ENCODE assay signal across 7 cellular contexts in genomic region chr7:124764071-124764846, GRCh38. TPM values are rescaled to one million over a fixed set of nuclear protein-coding genes. Genes with fewer than 3 reads are reported as not detected.
DNase-seq lines count a peak whose midpoint lies in the region; ATAC-seq and TF ChIP-seq lines count a peak whose summit lies in the region.

No MANE protein-coding gene starts in this region.

- TF ChIP-seq CTCF in HFF-Myc (IDR thresholded peaks at IDR 0.05; ENCODE audit: low read depth, low read length, missing control alignments) (no peak), spleen (IDR thresholded peaks at IDR 0.05 in 8 of 11, conservative IDR thresholded peaks at IDR 0.05 in 3 of 11) (no peak)

- H3K36me3 Mint-ChIP-seq in activated naive CD8-positive, alpha-beta T cell treated with anti-CD3 and anti-CD28 coated beads, Interleukin-2, amount 50 U/mL, for 24 hours (ENCODE audit: low read depth), result no peaks in the 10 kb centered on the region

- H3K27ac Mint-ChIP-seq in activated naive CD8-positive, alpha-beta T cell treated with anti-CD3 and anti-CD28 coated beads, Interleukin-2, amount 50 U/mL, for 24 hours, result no peak overlapping the region

- WGBS in spleen, 5 donors, result 8 to 14% (median 11%) methylated on average over 23 to 48 of the region's 48 CpGs

- peaks cover 0 to 26% (median 19%) of the 10 kb centered on the region in 6 donors for H3K4me1 ChIP-seq in spleen

- TF ChIP-seq POLR2A in spleen (IDR thresholded peaks at IDR 0.05), result no peak

- intact Hi-C loops in spleen (cut with DNase I; ENCODE audit: low total_unique reads), result no loop called here

- H3K27ac ChIP-seq in spleen, result peak overlapping the region in 1 of 8 donors; percentile 1

- no peaks in the 10 kb centered on the region for H3K36me3 ChIP-seq in spleen

- peaks cover 16% of the 10 kb centered on the region for H3K4me1 Mint-ChIP-seq in activated naive CD8-positive, alpha-beta T cell treated with anti-CD3 and anti-CD28 coated beads, Interleukin-2, amount 50 U/mL, for 24 hours

- no peak for DNase-seq in HFF-Myc (ENCODE audit: extremely low read depth, low read depth)
- no peak for DNase-seq in activated naive CD8-positive, alpha-beta T cell treated with anti-CD3 and anti-CD28 coated beads, Interleukin-2, amount 50 U/mL, for 24 hours
- DNase-seq in iPS-NIHi11 (ENCODE audit: low spot score), result peak; percentile 22
- no peak for DNase-seq in spleen
- DNase-seq in NCI-H1436 treated with DMSO at 0.1 percent for 48 hours (lab: John Stamatoyannopoulos, UW), result no peak

- H3K4me3 Mint-ChIP-seq in activated naive CD8-positive, alpha-beta T cell treated with anti-CD3 and anti-CD28 coated beads, Interleukin-2, amount 50 U/mL, for 24 hours, result peak overlapping the region; percentile 70

- no peaks in the 10 kb centered on the region for H3K9me3 ChIP-seq in spleen

- ATAC-seq in activated naive CD8-positive, alpha-beta T cell treated with anti-CD3 and anti-CD28 coated beads, Interleukin-2, amount 50 U/mL, for 24 hours, result no peak
- no peak for ATAC-seq in GM21529 (IDR thresholded peaks at IDR 0.05; ENCODE audit: unreplicated experiment)
- no peak for ATAC-seq in GM19463 (IDR thresholded peaks at IDR 0.05; ENCODE audit: unreplicated experiment)

- peaks cover 0 to 71% (median 27%) of the 10 kb centered on the region in 7 donors for H3K27me3 ChIP-seq in spleen (replicated peaks in 1 of 7)

- H3K27me3 Mint-ChIP-seq in activated naive CD8-positive, alpha-beta T cell treated with anti-CD3 and anti-CD28 coated beads, Interleukin-2, amount 50 U/mL, for 24 hours, result peaks cover 64% of the 10 kb centered on the region

- H3K9me3 Mint-ChIP-seq in activated naive CD8-positive, alpha-beta T cell treated with anti-CD3 and anti-CD28 coated beads, Interleukin-2, amount 50 U/mL, for 24 hours, result no peaks in the 10 kb centered on the region

- peak overlapping the region; percentile 38 for H3K4me3 ChIP-seq in HFF-Myc (replicated peaks; ENCODE audit: low read depth, low read length)
- peak overlapping the region; percentile 21 to 71 (median 45) for H3K4me3 ChIP-seq in spleen

RNA-seq across cellular contexts. Expression of gene GPR37, which starts 1.3 kb away (rescaled TPM):
- 1 to 10 TPM in 5 of 7 donors, under 1 TPM in 2; 0.85 to 6.2 (median 2.2) TPM for total RNA-seq in spleen
- polyA plus RNA-seq in spleen, result under 1 TPM in 2 of 3 donors, not detected in 1; 0.05 to 0.13 TPM
